19 cellular contexts compared by ENCODE assay signal in genomic region chr15:52117549-52117948, GRCh38. TPM values are rescaled to one million over a fixed set of nuclear protein-coding genes. Genes with fewer than 3 reads are reported as not detected.
DNase-seq lines count a peak whose midpoint lies in the region; ATAC-seq and TF ChIP-seq lines count a peak whose summit lies in the region.
"Had no signal": no experiment of that assay in that cellular context is flagged by ENCODE, and none has a peak within 500 bp of the region (broad histone marks: within the 10 kb centered on the region; RNA-seq: fewer than 3 reads in every experiment).

No MANE protein-coding gene starts in this region.

- H3K79me2 ChIP-seq in GM23338 (replicated peaks; ENCODE audit: insufficient read depth): no peaks in the 10 kb centered on the region

- intact Hi-C loops in CD14-positive monocyte (cut with micrococcal nuclease): no loop called here

- no peak overlapping the region for H3K4me2 ChIP-seq in GM23338

- no peak overlapping the region for H2AFZ ChIP-seq in GM23338

- no peaks in the 10 kb centered on the region for H3K9me2 ChIP-seq in GM23338 (ENCODE audit: insufficient read depth)

- H3K4me3 Mint-ChIP-seq in GM23338 (no peak overlapping the region), CD14-positive monocyte (no peak overlapping the region)
- no peak overlapping the region for H3K4me3 Mint-ChIP-seq in effector memory CD8-positive, alpha-beta T cell
- H3K4me3 Mint-ChIP-seq: activated CD4-positive, alpha-beta memory T cell treated with anti-CD3 and anti-CD28 coated beads for 36 hours; H9 had no signal

- no peaks in the 10 kb centered on the region for H3K36me3 Mint-ChIP-seq in GM23338 (ENCODE audit: low read depth)
- H3K36me3 Mint-ChIP-seq in effector memory CD8-positive, alpha-beta T cell (ENCODE audit: insufficient read depth): peaks cover 3% of the 10 kb centered on the region
- no peaks in the 10 kb centered on the region for H3K36me3 Mint-ChIP-seq in CD14-positive monocyte
- H3K36me3 Mint-ChIP-seq: activated CD4-positive, alpha-beta memory T cell treated with anti-CD3 and anti-CD28 coated beads for 36 hours had no signal

- peaks cover 7% of the 10 kb centered on the region; the same call in 1 of the 2 replicates for H3K4me1 ChIP-seq in GM23338 (ENCODE audit: insufficient read depth)

- no peak for TF ChIP-seq CTCF in GM23338 (conservative IDR thresholded peaks at IDR 0.05; ENCODE audit: low read depth in 2 of 2)
- TF ChIP-seq CTCF in CD14-positive monocyte (IDR thresholded peaks at IDR 0.05): no peak

- peak overlapping the region; percentile 14; the same call in 1 of the 2 replicates for H3K27ac Mint-ChIP-seq in GM23338
- no peak overlapping the region for H3K27ac Mint-ChIP-seq in effector memory CD8-positive, alpha-beta T cell
- peak overlapping the region in 2 of 7 donors; percentile 41 to 46 for H3K27ac Mint-ChIP-seq in CD14-positive monocyte
- H3K27ac Mint-ChIP-seq: activated CD4-positive, alpha-beta memory T cell treated with anti-CD3 and anti-CD28 coated beads for 36 hours had no signal

- H3K4me1 Mint-ChIP-seq in GM23338 (peaks cover 21% of the 10 kb centered on the region), CD14-positive monocyte (peaks cover 18% of the 10 kb centered on the region)
- peaks cover 0 to 4% of the 10 kb centered on the region in 2 donors for H3K4me1 Mint-ChIP-seq in effector memory CD8-positive, alpha-beta T cell (ENCODE audit: low read depth in 2 of 2)

- peaks cover 19% of the 10 kb centered on the region for H3K27me3 ChIP-seq in GM23338 (ENCODE audit: insufficient read depth)

- no peaks in the 10 kb centered on the region for H3K36me3 ChIP-seq in GM23338 (ENCODE audit: insufficient read depth)
- H3K36me3 ChIP-seq: lower lobe of right lung had no signal

- H3K27me3 Mint-ChIP-seq in GM23338 (ENCODE audit: insufficient read depth, low read depth, poor library complexity) (peaks cover 15% of the 10 kb centered on the region), CD14-positive monocyte (ENCODE audit: low read depth in 3 of 3) (peaks cover 8 to 9% (median 9%) of the 10 kb centered on the region in 3 donors)
- H3K27me3 Mint-ChIP-seq in effector memory CD8-positive, alpha-beta T cell: no peaks in the 10 kb centered on the region
- H3K27me3 Mint-ChIP-seq: activated CD4-positive, alpha-beta memory T cell treated with anti-CD3 and anti-CD28 coated beads for 36 hours had no signal

- 0 out of 3 replicates have a peak, but pooled peaks cover 5% of the 10 kb centered on the region for H3K9me3 Mint-ChIP-seq in GM23338
- no peaks in the 10 kb centered on the region for H3K9me3 Mint-ChIP-seq in effector memory CD8-positive, alpha-beta T cell
- H3K9me3 Mint-ChIP-seq in CD14-positive monocyte: peaks cover 0 to 2% (median 0%) of the 10 kb centered on the region in 7 donors
- H3K9me3 Mint-ChIP-seq: activated CD4-positive, alpha-beta memory T cell treated with anti-CD3 and anti-CD28 coated beads for 36 hours had no signal

- no peak for ATAC-seq in GM23338
- no peak for ATAC-seq in effector memory CD8-positive, alpha-beta T cell (replicated peaks)
- ATAC-seq: lower lobe of right lung had no signal

- no peak overlapping the region for H3K27ac ChIP-seq in GM23338 (ENCODE audit: low read depth)
- H3K27ac ChIP-seq: heart right ventricle, lower lobe of right lung, upper lobe of left lung had no signal

- no peaks in the 10 kb centered on the region for H3F3A ChIP-seq in GM23338 (replicated peaks; ENCODE audit: low read depth)

- DNase-seq in GM23338 (ENCODE audit: low spot score): no peak
- peak; percentile 36 for DNase-seq in UCSD-AML1 (lab: John Stamatoyannopoulos, UW; ENCODE audit: unreplicated experiment)
- DNase-seq in kidney tubule cell (ENCODE audit: low spot score): peak; percentile 67
- DNase-seq in renal cortical epithelial cell (ENCODE audit: low read depth): peak; percentile 45
- no peak for DNase-seq in effector memory CD8-positive, alpha-beta T cell
- DNase-seq in CD14-positive monocyte (ENCODE audit: low spot score): no peak
- no peak for DNase-seq in stimulated activated CD4-positive, alpha-beta T cell treated with anti-CD3 and anti-CD28 coated beads, Interleukin-12 subunit alpha, Interleukin-12 subunit beta, amount 100 ng/mL, for 4 hours
- DNase-seq in D341Med (ENCODE audit: low spot score): no peak
- DNase-seq: activated CD4-positive, alpha-beta memory T cell treated with anti-CD3 and anti-CD28 coated beads for 36 hours; activated effector memory CD4-positive, alpha-beta T cell treated with anti-CD3 and anti-CD28 coated beads, Interleukin-2, amount 50 U/mL, for 16 hours; DMS153; H9; heart right ventricle; lower lobe of right lung; NCI-H510A treated with DMSO at 0.1 percent for 48 hours; occipital lobe; retina; upper lobe of left lung had no signal

- no peak overlapping the region for H3K4me3 ChIP-seq in GM23338
- H3K4me3 ChIP-seq: heart right ventricle, lower lobe of right lung, upper lobe of left lung had no signal

- H4K20me1 ChIP-seq in GM23338 (replicated peaks; ENCODE audit: insufficient read depth): no peaks in the 10 kb centered on the region

TF ChIP-seq in GM23338, 12 proteins besides CTCF, POLR2A, EP300 and RAD21 (continues in another document):
- TF ChIP-seq ETS1 (IDR thresholded peaks at IDR 0.05) (no peak), EZH2phosphoT487 (IDR thresholded peaks at IDR 0.05; ENCODE audit: unreplicated experiment) (no peak), ZNF114 (CRISPR knock-in tag; IDR thresholded peaks at IDR 0.05) (no peak), JUNB (IDR thresholded peaks at IDR 0.05; ENCODE audit: unreplicated experiment) (no peak), STAT1 (IDR thresholded peaks at IDR 0.05; ENCODE audit: unreplicated experiment) (no peak), ZNF331 (CRISPR knock-in tag; IDR thresholded peaks at IDR 0.05; ENCODE audit: low read depth) (no peak)

RNA-seq across cellular contexts. Expression of gene BCL2L10, which starts 5.0 kb away (rescaled TPM):
- 1.6 and 3.3 TPM in 2 replicates for total RNA-seq in GM23338 (2014; rRNA removed; shearing (Covaris generic))
- 1.9 and 4.3 TPM in 2 replicates for polyA plus RNA-seq in GM23338 (2016; fragmentation: Nextera tagmentation; extraction: Ambion mirVana)
- 0.60 and 0.87 TPM in 2 replicates for total RNA-seq in renal cortical epithelial cell
- not detected for polyA plus RNA-seq in CD14-positive monocyte
- total RNA-seq: activated CD4-positive, alpha-beta memory T cell treated with anti-CD3 and anti-CD28 coated beads for 36 hours; endothelial cell of umbilical vein; H9; heart right ventricle; lower lobe of right lung had no signal

Comparison
In these comparisons a context has a peak if more than half of its experiments do, and no peak if none do; other contexts are left out.
1. DNase-seq: peak in UCSD-AML1 (single experiment), kidney tubule cell (single experiment) and renal cortical epithelial cell (single experiment); none in GM23338 (single experiment), effector memory CD8-positive, alpha-beta T cell (0 of 3), CD14-positive monocyte (single experiment), stimulated activated CD4-positive, alpha-beta T cell treated with anti-CD3 and anti-CD28 coated beads, Interleukin-12 subunit alpha, Interleukin-12 subunit beta, amount 100 ng/mL, for 4 hours (single experiment) and D341Med (single experiment).